Comparison of ENCODE assay signal across 1 cellular context in genomic region chr19:1406818-1407661, GRCh38.
TF ChIP-seq lines count a peak whose summit lies in the region.

DAZAP1 (plus strand) TSS chr19:1407586; CDS start chr19:1407774, 188 bp downstream.

TF ChIP-seq in HepG2, 621 proteins besides CTCF, POLR2A, EP300 and RAD21 (continued from another document and continues in another):
- TF ChIP-seq ZNF646 (CRISPR knock-in tag; IDR thresholded peaks at IDR 0.05) (no peak), ZBTB7A (CRISPR knock-in tag; IDR thresholded peaks at IDR 0.05) (peak; percentile 82; the same call in 1 of the 2 replicates), CREBL2 (CRISPR knock-in tag; IDR thresholded peaks at IDR 0.05; ENCODE audit: borderline replicate concordance) (no peak; the same call in 1 of the 2 replicates), USF2 (IDR thresholded peaks at IDR 0.05; ENCODE audit: low read depth, low read length) (no peak), USF2 (CRISPR knock-in tag; IDR thresholded peaks at IDR 0.05; ENCODE audit: borderline replicate concordance) (no peak), FOXO4 (CRISPR knock-in tag; conservative IDR thresholded peaks at IDR 0.05) (no peak), DZIP1 (CRISPR knock-in tag; IDR thresholded peaks at IDR 0.05) (no peak), ATF5 (CRISPR knock-in tag; IDR thresholded peaks at IDR 0.05; ENCODE audit: low read depth) (no peak), PCBP1 (IDR thresholded peaks at IDR 0.05; ENCODE audit: borderline replicate concordance, low read depth, low read length) (no peak), ZNF770 (CRISPR knock-in tag; IDR thresholded peaks at IDR 0.05) (no peak), ZNF224 (CRISPR knock-in tag; IDR thresholded peaks at IDR 0.05) (no peak), SMYD3 (CRISPR knock-in tag; IDR thresholded peaks at IDR 0.05) (no peak), FIP1L1 (IDR thresholded peaks at IDR 0.05; ENCODE audit: borderline replicate concordance, insufficient read depth, low read depth, low read length) (no peak), SKI (IDR thresholded peaks at IDR 0.05; ENCODE audit: partially characterized antibody) (no peak), ARNTL (CRISPR knock-in tag; IDR thresholded peaks at IDR 0.05) (peak; percentile 90), MAFK (conservative IDR thresholded peaks at IDR 0.05 in 1 of 2, IDR thresholded peaks at IDR 0.05 in 1 of 2; ENCODE audit: low read length in 2 of 2) (no peak), ZNF75D (CRISPR knock-in tag; IDR thresholded peaks at IDR 0.05; ENCODE audit: borderline replicate concordance) (no peak), CHD2 (IDR thresholded peaks at IDR 0.05; ENCODE audit: low read depth, low read length) (no peak), ERF (CRISPR knock-in tag; IDR thresholded peaks at IDR 0.05) (no peak), ZNF318 (CRISPR knock-in tag; IDR thresholded peaks at IDR 0.05) (no peak), SNAPC5 (CRISPR knock-in tag; IDR thresholded peaks at IDR 0.05; ENCODE audit: borderline replicate concordance) (no peak), ZBTB43 (CRISPR knock-in tag; conservative IDR thresholded peaks at IDR 0.05) (no peak), DBP (CRISPR knock-in tag; IDR thresholded peaks at IDR 0.05; ENCODE audit: not compliant biosample characterization) (no peak)
